In the genomic region with DNA sequence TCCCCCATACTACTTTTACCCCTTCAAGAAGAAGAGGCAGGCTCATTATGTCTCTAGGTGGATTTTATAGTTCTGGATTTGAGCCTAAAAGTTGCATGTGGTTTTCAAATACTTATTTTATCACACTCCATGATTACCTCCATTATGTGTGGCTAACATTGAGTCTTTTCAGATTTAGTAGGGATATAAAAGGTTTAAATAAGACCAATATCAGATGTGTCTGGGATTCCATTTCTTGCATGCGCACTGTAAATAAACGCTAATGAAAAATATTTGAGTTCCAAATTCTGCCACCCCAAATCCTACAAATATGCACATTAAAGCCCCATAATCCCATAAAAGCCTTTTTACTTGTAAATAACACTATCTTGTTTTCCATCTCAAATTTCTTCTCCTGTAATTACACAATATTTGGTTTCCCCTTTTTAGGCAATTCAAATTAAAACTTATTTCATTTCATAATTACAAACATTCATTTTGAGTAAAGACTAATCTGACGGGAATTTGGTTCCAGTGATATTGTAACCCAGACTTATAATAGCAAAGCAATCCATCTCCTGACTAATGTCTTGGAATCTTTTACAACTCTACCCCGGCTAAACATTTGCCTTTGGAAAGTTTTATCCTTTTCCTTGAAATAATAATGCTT, we compare ENCODE assay signal across 15 cellular contexts.
DNase-seq lines count a peak whose midpoint lies in the region; ATAC-seq, FAIRE-seq and TF ChIP-seq lines count a peak whose summit lies in the region.
"Had no signal": no experiment of that assay in that cellular context is flagged by ENCODE, and none has a peak within 500 bp of the region (broad histone marks: within the 10 kb centered on the region; RNA-seq: fewer than 3 reads in every experiment).

No MANE protein-coding gene starts in this region.

- H3K27me3 ChIP-seq in heart right ventricle = peaks cover 0 to 3% (median 0%) of the 10 kb centered on the region in 7 donors
- H3K27me3 ChIP-seq: colonic mucosa, spleen had no signal

- TF ChIP-seq CTCF in kidney (IDR thresholded peaks at IDR 0.05; ENCODE audit: borderline replicate concordance, extremely low read depth, insufficient read depth) = no peak
- no peak for TF ChIP-seq CTCF in heart right ventricle (IDR thresholded peaks at IDR 0.05)

- H3K4me3 ChIP-seq in kidney (ENCODE audit: low read length in 2 of 2) (no peak overlapping the region), heart right ventricle (no peak overlapping the region)
- H3K4me3 ChIP-seq: colonic mucosa, spleen had no signal

- no peak overlapping the region for H3K9ac ChIP-seq in kidney (ENCODE audit: low read length in 2 of 2)

- intact Hi-C loops in kidney (cut with DNase I) (no loop called here), heart right ventricle (cut with DNase I) (no loop called here)

- in situ Hi-C loops in ACHN (cut with HindIII; ENCODE audit: low pct_ligation_motif_present, low pct_unique_long_range_greater_than_20kb, low sequenced_read_pairs) = no loop called here

- H3K4me1 ChIP-seq in kidney (ENCODE audit: control insufficient read depth in 1 of 2, insufficient read depth in 1 of 2, low read depth in 1 of 2, low read length in 2 of 2) = peaks cover 0 to 2% of the 10 kb centered on the region in 2 donors
- no peaks in the 10 kb centered on the region for H3K4me1 ChIP-seq in heart right ventricle
- H3K4me1 ChIP-seq: colonic mucosa, spleen had no signal

- WGBS in heart right ventricle, 2 donors = 69% methylated on average over 4 of the region's 4 CpGs

- H3K27ac ChIP-seq in kidney (ENCODE audit: low read depth in 2 of 2, low read length in 2 of 2) (no peak overlapping the region), heart right ventricle (no peak overlapping the region)
- H3K27ac ChIP-seq: colonic mucosa, spleen had no signal

- H3K36me3 ChIP-seq in kidney (ENCODE audit: control insufficient read depth in 1 of 2, insufficient read depth in 2 of 2, low read length in 2 of 2) (no peaks in the 10 kb centered on the region), heart right ventricle (no peaks in the 10 kb centered on the region)
- H3K36me3 ChIP-seq: colonic mucosa, spleen had no signal

- DNase-seq in ACHN (peak; percentile 52), HCEC 1CT (peak; percentile 86), amniotic epithelial cell (ENCODE audit: low read depth) (peak; percentile 95), kidney (no peak), heart right ventricle (no peak), NCI-H524 (lab: John Stamatoyannopoulos, UW) (no peak), NCI-H526 (lab: John Stamatoyannopoulos, UW) (no peak)
- DNase-seq: activated naive CD4-positive, alpha-beta T cell treated with anti-CD3 and anti-CD28 coated beads, Interleukin-2, amount 10 ng/mL, durations not matched to agents 7 days and 5 days; AML-193; colonic mucosa; DMS79 treated with DMSO at 0.1 percent for 48 hours; spleen; T-helper 1 cell had no signal

- H3K9me3 ChIP-seq in kidney (ENCODE audit: control insufficient read depth in 1 of 2, low read length in 2 of 2) (no peaks in the 10 kb centered on the region), heart right ventricle (no peaks in the 10 kb centered on the region)
- H3K9me3 ChIP-seq: colonic mucosa, spleen had no signal

- peak; percentile 11 for FAIRE-seq in kidney (lab: Jason Lieb, UNC)
- FAIRE-seq: GM12891 had no signal

- ATAC-seq in HG03571 (IDR thresholded peaks at IDR 0.05; ENCODE audit: unreplicated experiment) = no peak
- no peak for ATAC-seq in heart right ventricle

Comparison
In these comparisons a context has a peak if more than half of its experiments do, and no peak if none do; other contexts are left out.
1. DNase-seq: peak in ACHN (single experiment), HCEC 1CT (single experiment) and amniotic epithelial cell (single experiment); none in kidney (single experiment), heart right ventricle (0 of 2), NCI-H524 (0 of 2) and NCI-H526 (0 of 2).